In the genomic region with DNA sequence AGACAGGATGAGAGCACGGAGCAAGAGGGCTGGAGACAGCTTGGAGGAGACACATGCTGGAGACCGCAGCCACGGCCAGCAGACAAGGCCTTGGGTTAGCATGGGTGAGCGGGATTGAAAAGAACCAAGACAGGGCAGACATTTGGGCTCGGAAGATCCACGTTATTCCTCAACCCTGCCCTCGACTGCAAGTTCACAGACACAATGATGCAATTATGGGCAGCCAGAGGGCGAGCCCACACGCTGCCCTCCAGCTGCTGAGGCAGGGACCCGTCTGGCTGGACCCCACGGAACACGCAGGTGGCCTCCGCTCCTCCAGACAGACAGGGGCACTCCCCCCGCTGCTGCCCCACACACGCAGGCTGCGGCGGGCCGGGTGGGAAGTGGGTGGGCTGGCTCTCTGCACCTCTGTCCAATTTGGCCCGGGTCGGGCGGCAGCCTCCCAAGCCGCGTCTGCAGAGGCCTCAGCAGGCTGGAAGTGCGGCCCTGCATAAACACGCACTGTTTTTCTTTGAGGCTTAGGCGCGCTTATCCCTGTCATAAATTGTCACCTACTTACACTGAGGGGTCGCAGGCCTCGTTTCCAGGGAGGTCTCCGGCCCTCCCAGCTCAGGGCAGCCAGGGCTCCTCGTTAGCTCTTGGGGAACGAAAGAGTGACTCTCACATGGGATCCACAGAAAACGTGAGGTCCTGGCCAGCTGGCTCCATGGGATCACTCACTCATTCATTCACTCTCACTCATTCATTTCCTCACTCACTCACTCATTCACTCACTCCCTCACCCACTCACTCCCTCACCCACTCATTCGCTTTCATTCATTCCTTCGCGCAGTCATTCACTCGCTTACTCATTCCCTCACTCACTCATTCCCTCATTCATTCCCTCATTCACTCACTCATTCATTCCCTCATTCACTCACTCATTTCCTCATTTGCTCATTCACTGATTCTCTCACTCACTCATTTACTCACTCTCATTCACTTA, we compare ENCODE assay signal across 1 cellular context.
A peak's percentile ranks its signal among the peaks of the same experiment; 100 is the strongest.
TF ChIP-seq lines count a peak whose summit lies in the region.

No MANE protein-coding gene starts in this region.

TF ChIP-seq in K562, 482 proteins besides CTCF, POLR2A, EP300 and RAD21 (continued from another document):
- TF ChIP-seq, protein P1, sequence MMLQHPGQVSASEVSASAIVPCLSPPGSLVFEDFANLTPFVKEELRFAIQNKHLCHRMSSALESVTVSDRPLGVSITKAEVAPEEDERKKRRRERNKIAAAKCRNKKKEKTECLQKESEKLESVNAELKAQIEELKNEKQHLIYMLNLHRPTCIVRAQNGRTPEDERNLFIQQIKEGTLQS (IDR thresholded peaks at IDR 0.05), result 0 out of 2 replicates have a peak, but pooled peaks have one; percentile 13
- TF ChIP-seq, protein P1 (CRISPR knock-in tag; conservative IDR thresholded peaks at IDR 0.05), result no peak
- peak; percentile 93 for TF ChIP-seq ZNF24 (IDR thresholded peaks at IDR 0.05)
